ENCODE assay signal across 14 cellular contexts in the genomic region with DNA sequence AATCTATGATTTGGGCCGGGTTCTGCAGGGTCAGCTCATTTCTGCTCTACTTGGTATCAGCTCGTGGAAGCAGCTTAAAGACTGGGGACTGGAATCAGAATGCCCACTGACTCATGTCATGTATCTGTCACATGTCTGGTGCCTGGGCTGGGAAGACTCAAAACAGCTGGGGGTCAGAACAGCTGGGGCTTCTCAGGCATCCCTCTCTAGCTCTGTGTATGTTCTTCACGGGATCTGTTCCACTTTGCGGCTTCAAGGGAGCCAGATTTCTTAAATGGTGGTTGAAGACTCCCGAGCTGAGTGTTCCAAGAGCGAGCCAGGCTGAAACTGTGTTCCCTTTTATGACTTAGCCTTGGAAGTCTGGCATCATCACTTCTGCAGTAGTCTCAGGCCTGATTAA. TPM values are rescaled to one million over a fixed set of nuclear protein-coding genes. Genes with fewer than 3 reads are reported as not detected.
DNase-seq lines count a peak whose midpoint lies in the region; ATAC-seq and TF ChIP-seq lines count a peak whose summit lies in the region.
"Had no signal": no experiment of that assay in that cellular context is flagged by ENCODE, and none has a peak within 500 bp of the region (broad histone marks: within the 10 kb centered on the region; RNA-seq: fewer than 3 reads in every experiment).

No MANE protein-coding gene starts in this region.

- POLR2A ChIA-PET in OCI-LY7 (lab: Charles Lee), result interaction anchor here (1.0 kb wide), 1 partner anchor 23 kb away, joined by 4 read pairs; no protein-coding TSS in a partner anchor

- CTCF ChIA-PET in OCI-LY7 (lab: Charles Lee; ENCODE audit: unreplicated experiment), result no interaction called here

- BruUV-seq in OCI-LY7 (replicated peaks; lab: Mats Ljungman, UMichigan), result no TSS peak

- peaks cover 33% of the 10 kb centered on the region; the same call in 1 of the 2 replicates for H4K20me1 ChIP-seq in OCI-LY7 (ENCODE audit: insufficient read depth, low read length)

- H3K27ac Mint-ChIP-seq in chondrocyte (ENCODE audit: unreplicated experiment), result peak overlapping the region; percentile 84

- no peaks in the 10 kb centered on the region for H3K36me3 ChIP-seq in left lung
- H3K36me3 ChIP-seq in upper lobe of right lung, result no peaks in the 10 kb centered on the region
- H3K36me3 ChIP-seq in OCI-LY7 (ENCODE audit: insufficient read depth, low read length), result peaks cover 52% of the 10 kb centered on the region
- H3K36me3 ChIP-seq: thyroid gland had no signal

- H3K27ac ChIP-seq in left lung (no peak overlapping the region), upper lobe of right lung (no peak overlapping the region), OCI-LY7 (ENCODE audit: low read depth, low read length, poor library complexity, severe bottlenecking) (no peak overlapping the region)
- H3K27ac ChIP-seq: thyroid gland had no signal

- H3K9me3 ChIP-seq in left lung (no peaks in the 10 kb centered on the region), upper lobe of right lung (no peaks in the 10 kb centered on the region), OCI-LY7 (ENCODE audit: low read length) (no peaks in the 10 kb centered on the region)
- H3K9me3 ChIP-seq: gastroesophageal sphincter, thyroid gland had no signal

- H3K27me3 ChIP-seq in left lung, result no peaks in the 10 kb centered on the region
- H3K27me3 ChIP-seq in upper lobe of right lung, result no peaks in the 10 kb centered on the region
- H3K27me3 ChIP-seq: gastroesophageal sphincter, thyroid gland had no signal

- intact Hi-C loops in Right ventricle myocardium inferior (cut with DNase I) (loop anchor here (10.0 kb wide), 1 partner anchor 316 kb away; no protein-coding TSS in a partner anchor), cardiac septum (cut with DNase I) (loop anchor here (10.0 kb wide), 2 partner anchors 86 to 166 kb away; no protein-coding TSS in a partner anchor), left lung (cut with DNase I) (no loop called here), upper lobe of right lung (cut with DNase I) (no loop called here), OCI-LY7 (cut with micrococcal nuclease; ENCODE audit: unreplicated experiment) (no loop called here)

- H3K4me3 ChIP-seq in left lung, result no peak overlapping the region
- H3K4me3 ChIP-seq in upper lobe of right lung, result no peak overlapping the region
- no peak overlapping the region for H3K4me3 ChIP-seq in OCI-LY7 (ENCODE audit: low read depth, low read length, poor library complexity, severe bottlenecking)
- H3K4me3 ChIP-seq: gastroesophageal sphincter, thyroid gland had no signal

- no peak overlapping the region for H2AFZ ChIP-seq in OCI-LY7 (ENCODE audit: low read length)

- no peaks in the 10 kb centered on the region for H3K9me2 ChIP-seq in OCI-LY7 (ENCODE audit: insufficient read depth, low read length)

- DNase-seq in Right ventricle myocardium inferior (ENCODE audit: missing footprints), result no peak
- DNase-seq in cardiac septum (ENCODE audit: low spot score), result no peak
- no peak for DNase-seq in chondrocyte (ENCODE audit: low spot score)
- no peak for DNase-seq in left lung
- no peak for DNase-seq in upper lobe of right lung
- no peak for DNase-seq in OCI-LY7 (ENCODE audit: low spot score)
- DNase-seq in activated CD8-positive, alpha-beta memory T cell treated with anti-CD3 and anti-CD28 coated beads, Interleukin-2, amount 50 U/mL, for 4 hours, result no peak
- DNase-seq in GOT3 (lab: John Stamatoyannopoulos, UW), result no peak
- DNase-seq: left cardiac atrium; NCI-H446; stimulated activated CD4-positive, alpha-beta T cell treated with anti-CD3 and anti-CD28 coated beads, Interleukin-12 subunit alpha, Interleukin-12 subunit beta, amount 100 ng/mL, for 4 hours; T-helper 9 cell; thyroid gland had no signal

- H3K4me1 ChIP-seq in left lung (peaks cover 13 to 32% of the 10 kb centered on the region in 2 donors), upper lobe of right lung (peaks cover 15% of the 10 kb centered on the region), OCI-LY7 (ENCODE audit: insufficient read depth, low read length, poor library complexity, severe bottlenecking) (peaks cover 10% of the 10 kb centered on the region)

- no peak overlapping the region for H3K4me2 ChIP-seq in OCI-LY7 (ENCODE audit: low read length)

- peaks cover 54% of the 10 kb centered on the region for H3K4me1 Mint-ChIP-seq in chondrocyte (ENCODE audit: low read depth)

- H3K4me3 Mint-ChIP-seq in chondrocyte (ENCODE audit: unreplicated experiment), result no peak overlapping the region

- peaks cover 100% of the 10 kb centered on the region for H3K79me2 ChIP-seq in OCI-LY7 (ENCODE audit: insufficient read depth, low read depth, low read length)

- H3K36me3 Mint-ChIP-seq in chondrocyte (ENCODE audit: low read depth), result peaks cover under 1% of the 10 kb centered on the region

- no peaks in the 10 kb centered on the region for H3K9me3 Mint-ChIP-seq in chondrocyte (ENCODE audit: low read depth)

- ATAC-seq in Right ventricle myocardium inferior (peak; percentile 65), left lung (peak; percentile 30), upper lobe of right lung (peak; percentile 48)
- ATAC-seq: gastroesophageal sphincter had no signal

- H3K27me3 Mint-ChIP-seq in chondrocyte (ENCODE audit: low read depth), result no peaks in the 10 kb centered on the region

- no peak for TF ChIP-seq CTCF in chondrocyte (IDR thresholded peaks at IDR 0.05)
- TF ChIP-seq CTCF in left lung (IDR thresholded peaks at IDR 0.05), result no peak
- TF ChIP-seq CTCF in upper lobe of right lung (IDR thresholded peaks at IDR 0.05), result no peak
- TF ChIP-seq CTCF in OCI-LY7 (conservative IDR thresholded peaks at IDR 0.05; ENCODE audit: low read length), result no peak

RNA-seq across cellular contexts. Expression of a gene that starts 11.9 kb away (rescaled TPM):
- total RNA-seq in Right ventricle myocardium inferior, result 27.8 TPM
- 27.2 TPM for total RNA-seq in cardiac septum
- total RNA-seq in chondrocyte, result 34.4 to 36.5 TPM (median 36.0 TPM) in 3 replicates
- 10 to 100 TPM; 28.2 to 31.5 TPM for total RNA-seq in left lung
- total RNA-seq in upper lobe of right lung, result 40.1 TPM
- 20.9 and 21.5 TPM in 2 replicates for total RNA-seq in OCI-LY7 (2014; rRNA removed; shearing (Covaris generic))
- 55.0 and 59.7 TPM in 2 replicates for total RNA-seq in OCI-LY7 (2022)

Comparison
In these comparisons a context has a peak if more than half of its experiments do, and no peak if none do; other contexts are left out.
1. intact Hi-C loops: an anchor here in Right ventricle myocardium inferior (10.0 kb wide) and cardiac septum (10.0 kb wide); none called in left lung, upper lobe of right lung and OCI-LY7.